1 cellular context compared by ENCODE assay signal in the genomic region with DNA sequence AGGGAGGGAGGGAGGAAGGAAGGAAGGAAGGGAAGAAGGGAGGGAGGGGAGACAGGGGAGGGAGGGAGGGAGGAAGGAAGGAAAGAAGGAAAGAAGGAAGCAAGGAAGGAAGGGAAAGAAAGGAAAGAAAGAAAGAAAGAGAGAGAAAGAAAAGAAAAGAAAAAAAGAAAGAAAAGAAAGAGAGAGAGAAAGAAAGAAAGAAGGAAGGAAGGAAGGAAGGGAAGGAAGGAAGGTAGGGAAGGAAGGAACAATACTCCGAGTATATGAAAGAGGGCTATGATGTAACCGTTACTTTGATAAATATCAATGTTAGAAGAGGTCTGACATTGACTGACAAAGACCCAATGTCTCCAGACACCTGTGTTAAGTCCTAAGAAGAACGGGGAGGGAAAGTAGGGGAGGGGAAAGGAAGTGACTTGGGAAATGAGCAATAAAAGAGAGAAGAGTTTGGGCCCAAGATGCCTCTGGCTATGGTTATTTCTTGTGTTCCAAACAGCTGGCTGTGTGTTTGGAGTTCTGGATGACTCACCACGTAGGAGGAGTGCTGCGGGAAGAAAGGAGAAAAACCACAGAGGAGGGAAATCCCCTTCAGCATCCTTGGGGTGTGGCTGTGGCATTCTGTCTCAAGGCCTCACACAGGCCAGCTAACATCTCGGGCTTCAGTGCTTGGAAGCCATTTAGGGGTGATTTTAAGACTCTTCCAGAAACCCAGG.
TF ChIP-seq lines count a peak whose summit lies in the region.

No MANE protein-coding gene starts in this region.

TF ChIP-seq in HEK293, 187 proteins besides CTCF, POLR2A, EP300 and RAD21 (continued from another document and continues in another):
- TF ChIP-seq ZNF341 (tag by site-specific recombination; IDR thresholded peaks at IDR 0.05; ENCODE audit: low read depth) (no peak), ZNF521 (tag by site-specific recombination; IDR thresholded peaks at IDR 0.05) (no peak), ZNF626 (tag by site-specific recombination; IDR thresholded peaks at IDR 0.05) (no peak), ZNF664 (tag by site-specific recombination; IDR thresholded peaks at IDR 0.05) (no peak), SCRT1 (tag by site-specific recombination; IDR thresholded peaks at IDR 0.05; ENCODE audit: borderline replicate concordance) (no peak), ZNF302 (tag by site-specific recombination; IDR thresholded peaks at IDR 0.05; ENCODE audit: low read depth) (no peak), ZNF23 (tag by site-specific recombination; IDR thresholded peaks at IDR 0.05; ENCODE audit: borderline replicate concordance) (no peak), ZNF404 (tag by site-specific recombination; IDR thresholded peaks at IDR 0.05) (no peak), FEZF1 (tag by site-specific recombination; IDR thresholded peaks at IDR 0.05) (peak; percentile 68), ZBTB7A (tag by site-specific recombination; IDR thresholded peaks at IDR 0.05; ENCODE audit: low read depth) (no peak), ZNF791 (tag by site-specific recombination; IDR thresholded peaks at IDR 0.05) (no peak), ZNF707 (tag by site-specific recombination; IDR thresholded peaks at IDR 0.05) (no peak), PRDM1 (tag by site-specific recombination; IDR thresholded peaks at IDR 0.05) (peak; percentile 94), ZXDB (tag by site-specific recombination; IDR thresholded peaks at IDR 0.05) (no peak), ZNF792 (tag by site-specific recombination; IDR thresholded peaks at IDR 0.05) (no peak), REPIN1 (tag by site-specific recombination; IDR thresholded peaks at IDR 0.05; ENCODE audit: low read depth) (no peak), ZNF324 (tag by site-specific recombination; IDR thresholded peaks at IDR 0.05) (0 out of 2 replicates have a peak, but pooled peaks have one; percentile 37), OVOL3 (tag by site-specific recombination; IDR thresholded peaks at IDR 0.05) (no peak), HOXD13 (CRISPR knock-in tag; IDR thresholded peaks at IDR 0.05; ENCODE audit: borderline replicate concordance) (no peak), ZNF843 (tag by site-specific recombination; IDR thresholded peaks at IDR 0.05) (no peak), HOXA7 (CRISPR knock-in tag; IDR thresholded peaks at IDR 0.05; ENCODE audit: borderline replicate concordance) (no peak), WT1 (tag by site-specific recombination; IDR thresholded peaks at IDR 0.05) (peak; percentile 50; the same call in 1 of the 2 replicates), RBAK (tag by site-specific recombination; IDR thresholded peaks at IDR 0.05) (no peak), ZNF202 (tag by site-specific recombination; IDR thresholded peaks at IDR 0.05; ENCODE audit: borderline replicate concordance) (no peak), ZNF184 (tag by site-specific recombination; IDR thresholded peaks at IDR 0.05) (no peak), ZNF658 (tag by site-specific recombination; IDR thresholded peaks at IDR 0.05) (no peak), ZNF830 (tag by site-specific recombination; IDR thresholded peaks at IDR 0.05; ENCODE audit: low read depth) (no peak), SP3 (tag by site-specific recombination; IDR thresholded peaks at IDR 0.05) (no peak), ZFP37 (tag by site-specific recombination; IDR thresholded peaks at IDR 0.05) (no peak), ZNF596 (tag by site-specific recombination; IDR thresholded peaks at IDR 0.05) (no peak), ZNF24 (tag by site-specific recombination; IDR thresholded peaks at IDR 0.05) (0 out of 2 replicates have a peak, but pooled peaks have one; percentile 65), ZNF10 (tag by site-specific recombination; IDR thresholded peaks at IDR 0.05) (no peak), ZNF585B (tag by site-specific recombination; IDR thresholded peaks at IDR 0.05) (no peak), ZNF221 (tag by site-specific recombination; IDR thresholded peaks at IDR 0.05; ENCODE audit: borderline replicate concordance) (no peak), ZNF266 (tag by site-specific recombination; IDR thresholded peaks at IDR 0.05; ENCODE audit: low read depth) (no peak), ZSCAN23 (tag by site-specific recombination; IDR thresholded peaks at IDR 0.05) (no peak), ZNF239 (tag by site-specific recombination; IDR thresholded peaks at IDR 0.05) (no peak), SCRT2 (tag by site-specific recombination; IDR thresholded peaks at IDR 0.05) (no peak), ZNF132 (tag by site-specific recombination; IDR thresholded peaks at IDR 0.05; ENCODE audit: borderline replicate concordance) (no peak), ZNF670 (tag by site-specific recombination; IDR thresholded peaks at IDR 0.05; ENCODE audit: low read depth) (no peak), GLIS2 (tag by site-specific recombination; IDR thresholded peaks at IDR 0.05) (no peak), ZNF16 (tag by site-specific recombination; IDR thresholded peaks at IDR 0.05; ENCODE audit: low read depth) (no peak), ZNF112 (tag by site-specific recombination; IDR thresholded peaks at IDR 0.05) (no peak), ZNF416 (tag by site-specific recombination; IDR thresholded peaks at IDR 0.05) (no peak)
- TF ChIP-seq, protein P1, sequence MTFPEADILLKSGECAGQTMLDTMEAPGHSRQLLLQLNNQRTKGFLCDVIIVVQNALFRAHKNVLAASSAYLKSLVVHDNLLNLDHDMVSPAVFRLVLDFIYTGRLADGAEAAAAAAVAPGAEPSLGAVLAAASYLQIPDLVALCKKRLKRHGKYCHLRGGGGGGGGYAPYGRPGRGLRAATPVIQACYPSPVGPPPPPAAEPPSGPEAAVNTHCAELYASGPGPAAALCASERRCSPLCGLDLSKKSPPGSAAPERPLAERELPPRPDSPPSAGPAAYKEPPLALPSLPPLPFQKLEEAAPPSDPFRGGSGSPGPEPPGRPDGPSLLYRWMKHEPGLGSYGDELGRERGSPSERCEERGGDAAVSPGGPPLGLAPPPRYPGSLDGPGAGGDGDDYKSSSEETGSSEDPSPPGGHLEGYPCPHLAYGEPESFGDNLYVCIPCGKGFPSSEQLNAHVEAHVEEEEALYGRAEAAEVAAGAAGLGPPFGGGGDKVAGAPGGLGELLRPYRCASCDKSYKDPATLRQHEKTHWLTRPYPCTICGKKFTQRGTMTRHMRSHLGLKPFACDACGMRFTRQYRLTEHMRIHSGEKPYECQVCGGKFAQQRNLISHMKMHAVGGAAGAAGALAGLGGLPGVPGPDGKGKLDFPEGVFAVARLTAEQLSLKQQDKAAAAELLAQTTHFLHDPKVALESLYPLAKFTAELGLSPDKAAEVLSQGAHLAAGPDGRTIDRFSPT (tag by site-specific recombination; IDR thresholded peaks at IDR 0.05) = no peak
- TF ChIP-seq, protein P2, sequence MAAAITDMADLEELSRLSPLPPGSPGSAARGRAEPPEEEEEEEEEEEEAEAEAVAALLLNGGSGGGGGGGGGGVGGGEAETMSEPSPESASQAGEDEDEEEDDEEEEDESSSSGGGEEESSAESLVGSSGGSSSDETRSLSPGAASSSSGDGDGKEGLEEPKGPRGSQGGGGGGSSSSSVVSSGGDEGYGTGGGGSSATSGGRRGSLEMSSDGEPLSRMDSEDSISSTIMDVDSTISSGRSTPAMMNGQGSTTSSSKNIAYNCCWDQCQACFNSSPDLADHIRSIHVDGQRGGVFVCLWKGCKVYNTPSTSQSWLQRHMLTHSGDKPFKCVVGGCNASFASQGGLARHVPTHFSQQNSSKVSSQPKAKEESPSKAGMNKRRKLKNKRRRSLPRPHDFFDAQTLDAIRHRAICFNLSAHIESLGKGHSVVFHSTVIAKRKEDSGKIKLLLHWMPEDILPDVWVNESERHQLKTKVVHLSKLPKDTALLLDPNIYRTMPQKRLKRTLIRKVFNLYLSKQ (tag by site-specific recombination; IDR thresholded peaks at IDR 0.05; ENCODE audit: borderline replicate concordance) = no peak
- TF ChIP-seq, protein P3, sequence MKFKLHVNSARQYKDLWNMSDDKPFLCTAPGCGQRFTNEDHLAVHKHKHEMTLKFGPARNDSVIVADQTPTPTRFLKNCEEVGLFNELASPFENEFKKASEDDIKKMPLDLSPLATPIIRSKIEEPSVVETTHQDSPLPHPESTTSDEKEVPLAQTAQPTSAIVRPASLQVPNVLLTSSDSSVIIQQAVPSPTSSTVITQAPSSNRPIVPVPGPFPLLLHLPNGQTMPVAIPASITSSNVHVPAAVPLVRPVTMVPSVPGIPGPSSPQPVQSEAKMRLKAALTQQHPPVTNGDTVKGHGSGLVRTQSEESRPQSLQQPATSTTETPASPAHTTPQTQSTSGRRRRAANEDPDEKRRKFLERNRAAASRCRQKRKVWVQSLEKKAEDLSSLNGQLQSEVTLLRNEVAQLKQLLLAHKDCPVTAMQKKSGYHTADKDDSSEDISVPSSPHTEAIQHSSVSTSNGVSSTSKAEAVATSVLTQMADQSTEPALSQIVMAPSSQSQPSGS (tag by site-specific recombination; IDR thresholded peaks at IDR 0.05; ENCODE audit: low read depth) = 0 out of 2 replicates have a peak, but pooled peaks have one; percentile 19
- TF ChIP-seq, protein P4, sequence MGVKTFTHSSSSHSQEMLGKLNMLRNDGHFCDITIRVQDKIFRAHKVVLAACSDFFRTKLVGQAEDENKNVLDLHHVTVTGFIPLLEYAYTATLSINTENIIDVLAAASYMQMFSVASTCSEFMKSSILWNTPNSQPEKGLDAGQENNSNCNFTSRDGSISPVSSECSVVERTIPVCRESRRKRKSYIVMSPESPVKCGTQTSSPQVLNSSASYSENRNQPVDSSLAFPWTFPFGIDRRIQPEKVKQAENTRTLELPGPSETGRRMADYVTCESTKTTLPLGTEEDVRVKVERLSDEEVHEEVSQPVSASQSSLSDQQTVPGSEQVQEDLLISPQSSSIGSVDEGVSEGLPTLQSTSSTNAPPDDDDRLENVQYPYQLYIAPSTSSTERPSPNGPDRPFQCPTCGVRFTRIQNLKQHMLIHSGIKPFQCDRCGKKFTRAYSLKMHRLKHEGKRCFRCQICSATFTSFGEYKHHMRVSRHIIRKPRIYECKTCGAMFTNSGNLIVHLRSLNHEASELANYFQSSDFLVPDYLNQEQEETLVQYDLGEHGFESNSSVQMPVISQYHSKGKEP (tag by site-specific recombination; IDR thresholded peaks at IDR 0.05) = no peak
- TF ChIP-seq, protein P5, sequence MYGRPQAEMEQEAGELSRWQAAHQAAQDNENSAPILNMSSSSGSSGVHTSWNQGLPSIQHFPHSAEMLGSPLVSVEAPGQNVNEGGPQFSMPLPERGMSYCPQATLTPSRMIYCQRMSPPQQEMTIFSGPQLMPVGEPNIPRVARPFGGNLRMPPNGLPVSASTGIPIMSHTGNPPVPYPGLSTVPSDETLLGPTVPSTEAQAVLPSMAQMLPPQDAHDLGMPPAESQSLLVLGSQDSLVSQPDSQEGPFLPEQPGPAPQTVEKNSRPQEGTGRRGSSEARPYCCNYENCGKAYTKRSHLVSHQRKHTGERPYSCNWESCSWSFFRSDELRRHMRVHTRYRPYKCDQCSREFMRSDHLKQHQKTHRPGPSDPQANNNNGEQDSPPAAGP (tag by site-specific recombination; IDR thresholded peaks at IDR 0.05) = peak; percentile 68; the same call in 1 of the 2 replicates
- TF ChIP-seq, protein P6, sequence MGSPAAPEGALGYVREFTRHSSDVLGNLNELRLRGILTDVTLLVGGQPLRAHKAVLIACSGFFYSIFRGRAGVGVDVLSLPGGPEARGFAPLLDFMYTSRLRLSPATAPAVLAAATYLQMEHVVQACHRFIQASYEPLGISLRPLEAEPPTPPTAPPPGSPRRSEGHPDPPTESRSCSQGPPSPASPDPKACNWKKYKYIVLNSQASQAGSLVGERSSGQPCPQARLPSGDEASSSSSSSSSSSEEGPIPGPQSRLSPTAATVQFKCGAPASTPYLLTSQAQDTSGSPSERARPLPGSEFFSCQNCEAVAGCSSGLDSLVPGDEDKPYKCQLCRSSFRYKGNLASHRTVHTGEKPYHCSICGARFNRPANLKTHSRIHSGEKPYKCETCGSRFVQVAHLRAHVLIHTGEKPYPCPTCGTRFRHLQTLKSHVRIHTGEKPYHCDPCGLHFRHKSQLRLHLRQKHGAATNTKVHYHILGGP (tag by site-specific recombination; IDR thresholded peaks at IDR 0.05) = no peak
- TF ChIP-seq, protein P7, sequence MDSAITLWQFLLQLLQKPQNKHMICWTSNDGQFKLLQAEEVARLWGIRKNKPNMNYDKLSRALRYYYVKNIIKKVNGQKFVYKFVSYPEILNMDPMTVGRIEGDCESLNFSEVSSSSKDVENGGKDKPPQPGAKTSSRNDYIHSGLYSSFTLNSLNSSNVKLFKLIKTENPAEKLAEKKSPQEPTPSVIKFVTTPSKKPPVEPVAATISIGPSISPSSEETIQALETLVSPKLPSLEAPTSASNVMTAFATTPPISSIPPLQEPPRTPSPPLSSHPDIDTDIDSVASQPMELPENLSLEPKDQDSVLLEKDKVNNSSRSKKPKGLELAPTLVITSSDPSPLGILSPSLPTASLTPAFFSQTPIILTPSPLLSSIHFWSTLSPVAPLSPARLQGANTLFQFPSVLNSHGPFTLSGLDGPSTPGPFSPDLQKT (IDR thresholded peaks at IDR 0.05; ENCODE audit: borderline replicate concordance, low read depth, low read length) = no peak
- TF ChIP-seq, protein P8, sequence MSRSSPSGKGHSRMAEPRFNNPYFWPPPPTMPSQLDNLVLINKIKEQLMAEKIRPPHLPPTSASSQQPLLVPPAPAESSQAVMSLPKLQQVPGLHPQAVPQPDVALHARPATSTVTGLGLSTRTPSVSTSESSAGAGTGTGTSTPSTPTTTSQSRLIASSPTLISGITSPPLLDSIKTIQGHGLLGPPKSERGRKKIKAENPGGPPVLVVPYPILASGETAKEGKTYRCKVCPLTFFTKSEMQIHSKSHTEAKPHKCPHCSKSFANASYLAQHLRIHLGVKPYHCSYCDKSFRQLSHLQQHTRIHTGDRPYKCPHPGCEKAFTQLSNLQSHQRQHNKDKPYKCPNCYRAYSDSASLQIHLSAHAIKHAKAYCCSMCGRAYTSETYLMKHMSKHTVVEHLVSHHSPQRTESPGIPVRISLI (tag by site-specific recombination; IDR thresholded peaks at IDR 0.05) = no peak
- TF ChIP-seq, protein P9, sequence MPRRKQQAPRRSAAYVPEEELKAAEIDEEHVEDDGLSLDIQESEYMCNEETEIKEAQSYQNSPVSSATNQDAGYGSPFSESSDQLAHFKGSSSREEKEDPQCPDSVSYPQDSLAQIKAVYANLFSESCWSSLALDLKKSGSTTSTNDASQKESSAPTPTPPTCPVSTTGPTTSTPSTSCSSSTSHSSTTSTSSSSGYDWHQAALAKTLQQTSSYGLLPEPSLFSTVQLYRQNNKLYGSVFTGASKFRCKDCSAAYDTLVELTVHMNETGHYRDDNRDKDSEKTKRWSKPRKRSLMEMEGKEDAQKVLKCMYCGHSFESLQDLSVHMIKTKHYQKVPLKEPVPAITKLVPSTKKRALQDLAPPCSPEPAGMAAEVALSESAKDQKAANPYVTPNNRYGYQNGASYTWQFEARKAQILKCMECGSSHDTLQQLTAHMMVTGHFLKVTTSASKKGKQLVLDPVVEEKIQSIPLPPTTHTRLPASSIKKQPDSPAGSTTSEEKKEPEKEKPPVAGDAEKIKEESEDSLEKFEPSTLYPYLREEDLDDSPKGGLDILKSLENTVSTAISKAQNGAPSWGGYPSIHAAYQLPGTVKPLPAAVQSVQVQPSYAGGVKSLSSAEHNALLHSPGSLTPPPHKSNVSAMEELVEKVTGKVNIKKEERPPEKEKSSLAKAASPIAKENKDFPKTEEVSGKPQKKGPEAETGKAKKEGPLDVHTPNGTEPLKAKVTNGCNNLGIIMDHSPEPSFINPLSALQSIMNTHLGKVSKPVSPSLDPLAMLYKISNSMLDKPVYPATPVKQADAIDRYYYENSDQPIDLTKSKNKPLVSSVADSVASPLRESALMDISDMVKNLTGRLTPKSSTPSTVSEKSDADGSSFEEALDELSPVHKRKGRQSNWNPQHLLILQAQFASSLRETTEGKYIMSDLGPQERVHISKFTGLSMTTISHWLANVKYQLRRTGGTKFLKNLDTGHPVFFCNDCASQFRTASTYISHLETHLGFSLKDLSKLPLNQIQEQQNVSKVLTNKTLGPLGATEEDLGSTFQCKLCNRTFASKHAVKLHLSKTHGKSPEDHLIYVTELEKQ (tag by site-specific recombination; IDR thresholded peaks at IDR 0.05; ENCODE audit: borderline replicate concordance) = peak; percentile 61; the same call in 1 of the 2 replicates
